14 cellular contexts compared by ENCODE assay signal in the genomic region with DNA sequence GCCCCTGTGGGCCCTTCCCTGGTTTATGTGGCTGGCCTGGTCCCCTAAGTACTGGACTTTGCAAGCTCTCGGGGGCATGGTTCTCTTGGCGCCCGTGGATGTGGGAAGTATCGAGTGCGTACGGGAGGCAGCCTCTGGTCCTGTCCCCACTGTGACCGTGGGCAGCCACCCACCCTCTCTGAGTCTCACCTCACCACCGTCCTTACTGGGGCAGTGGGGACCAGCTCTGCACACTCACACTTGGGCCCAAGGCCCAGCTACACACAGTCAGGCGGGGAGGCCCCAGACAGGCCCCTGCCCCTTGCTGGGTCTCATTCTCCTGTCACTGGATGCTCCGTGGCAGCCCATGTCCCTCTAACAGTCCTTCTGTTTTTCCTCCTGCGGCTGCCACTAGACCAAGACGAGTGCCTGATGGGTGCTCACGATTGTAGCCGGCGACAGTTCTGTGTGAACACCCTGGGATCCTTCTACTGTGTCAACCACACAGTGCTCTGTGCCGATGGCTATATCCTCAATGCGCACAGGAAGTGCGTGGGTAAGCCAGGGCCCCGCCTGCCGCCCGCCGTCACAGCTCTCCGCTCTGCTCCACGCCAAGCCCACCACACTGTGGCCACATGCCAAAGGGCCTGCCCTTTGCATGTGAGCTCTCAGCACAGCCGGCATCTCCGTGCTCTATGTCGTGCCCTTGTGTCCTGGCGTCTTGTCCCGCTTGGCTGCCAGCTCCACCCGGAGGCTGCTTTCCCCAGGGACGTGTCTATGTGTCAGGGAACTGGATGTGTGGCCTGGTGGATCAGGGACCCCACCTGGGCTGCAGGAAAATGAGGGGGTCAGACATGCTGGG.
DNase-seq lines count a peak whose midpoint lies in the region; ATAC-seq and TF ChIP-seq lines count a peak whose summit lies in the region.
"Had no signal": no experiment of that assay in that cellular context is flagged by ENCODE, and none has a peak within 500 bp of the region (broad histone marks: within the 10 kb centered on the region; RNA-seq: fewer than 3 reads in every experiment).

No MANE protein-coding gene starts in this region.

- no peaks in the 10 kb centered on the region for H3K36me3 ChIP-seq in PC-9 (ENCODE audit: low read depth)

- no peaks in the 10 kb centered on the region for H4K20me1 ChIP-seq in PC-9 (ENCODE audit: insufficient read depth)

- POLR2A ChIA-PET in PC-9 (lab: Charles Lee; ENCODE audit: unreplicated experiment), result no interaction called here

- intact Hi-C loops in natural killer cell (cut with micrococcal nuclease), result no loop called here
- intact Hi-C loops in PC-9 (cut with micrococcal nuclease; ENCODE audit: unreplicated experiment), result no loop called here

- no peaks in the 10 kb centered on the region; the same call in 1 of the 2 replicates for H3K27me3 ChIP-seq in PC-9 (ENCODE audit: insufficient read depth, low read depth)
- H3K27me3 ChIP-seq: tibial artery had no signal

- CTCF ChIA-PET in PC-9 (lab: Charles Lee), result no interaction called here

- no peaks in the 10 kb centered on the region for H3K36me3 Mint-ChIP-seq in activated T-helper 17 cell treated with anti-CD3 and anti-CD28 coated beads, Interleukin-2, amount 50 U/mL, for 72 hours (ENCODE audit: low read depth)
- no peaks in the 10 kb centered on the region for H3K36me3 Mint-ChIP-seq in natural killer cell

- peak; percentile 42 for ATAC-seq in activated T-helper 17 cell treated with anti-CD3 and anti-CD28 coated beads, Interleukin-2, amount 50 U/mL, for 72 hours (replicated peaks)
- peak; percentile 95 to 98 (median 97) for ATAC-seq in natural killer cell
- no peak for ATAC-seq in HG03280 (IDR thresholded peaks at IDR 0.05; ENCODE audit: unreplicated experiment)
- ATAC-seq in left lobe of liver, result no peak
- ATAC-seq: HCT116 had no signal

- H3K4me3 Mint-ChIP-seq in activated T-helper 17 cell treated with anti-CD3 and anti-CD28 coated beads, Interleukin-2, amount 50 U/mL, for 72 hours, result peak overlapping the region; percentile 13
- peak overlapping the region; percentile 87 for H3K4me3 Mint-ChIP-seq in natural killer cell
- H3K4me3 Mint-ChIP-seq: naive B cell had no signal

- no peak overlapping the region for H3K27ac ChIP-seq in PC-9
- H3K27ac ChIP-seq: HL-60, tibial artery had no signal

- H3K4me1 Mint-ChIP-seq in activated T-helper 17 cell treated with anti-CD3 and anti-CD28 coated beads, Interleukin-2, amount 50 U/mL, for 72 hours, result no peaks in the 10 kb centered on the region
- H3K4me1 Mint-ChIP-seq in natural killer cell, result peaks cover 11% of the 10 kb centered on the region in 2 donors

- TF ChIP-seq CTCF in natural killer cell (IDR thresholded peaks at IDR 0.05) (no peak), PC-9 (conservative IDR thresholded peaks at IDR 0.05) (no peak)

- no peak overlapping the region for H3K4me2 ChIP-seq in PC-9
- H3K4me2 ChIP-seq: smooth muscle cell had no signal

- H3K9me2 ChIP-seq in PC-9 (ENCODE audit: insufficient read depth), result no peaks in the 10 kb centered on the region

- H3K27ac Mint-ChIP-seq in activated T-helper 17 cell treated with anti-CD3 and anti-CD28 coated beads, Interleukin-2, amount 50 U/mL, for 72 hours, result peak overlapping the region; percentile 28
- H3K27ac Mint-ChIP-seq in natural killer cell, result peak overlapping the region; percentile 88 to 93
- H3K27ac Mint-ChIP-seq: naive B cell had no signal

- no peak overlapping the region for H3K4me3 ChIP-seq in PC-9
- H3K4me3 ChIP-seq: smooth muscle cell, tibial artery had no signal

- BruUV-seq in PC-9 (replicated peaks; lab: Mats Ljungman, UMichigan), result no TSS peak

- no peaks in the 10 kb centered on the region for H3K9me3 ChIP-seq in PC-9 (ENCODE audit: insufficient read depth, low read depth)
- H3K9me3 ChIP-seq: tibial artery had no signal

- H2AFZ ChIP-seq in PC-9, result no peak overlapping the region

- H3K9me3 Mint-ChIP-seq in activated T-helper 17 cell treated with anti-CD3 and anti-CD28 coated beads, Interleukin-2, amount 50 U/mL, for 72 hours, result no peaks in the 10 kb centered on the region
- H3K9me3 Mint-ChIP-seq in natural killer cell, result peaks cover 0 to 5% of the 10 kb centered on the region in 2 donors

- peak in 5 of 6 experiments; percentile 18 to 58 (median 35) for DNase-seq in stimulated activated naive CD4-positive, alpha-beta T cell (lab: John Stamatoyannopoulos, UW)
- DNase-seq in stimulated activated naive CD4-positive, alpha-beta T cell treated with Interleukin-2 at 50 U/mL for 16 hours (lab: John Stamatoyannopoulos, UW), result no peak
- DNase-seq in natural killer cell (peak; percentile 76), NCI-H82 (lab: John Stamatoyannopoulos, UW) (no peak), PC-9 (no peak), left lobe of liver (ENCODE audit: low spot score) (no peak)
- DNase-seq: naive B cell, NCI-H1048, tibial artery had no signal

- H3K4me1 ChIP-seq in PC-9 (replicated peaks; ENCODE audit: insufficient read depth), result no peaks in the 10 kb centered on the region

- H3K27me3 Mint-ChIP-seq in activated T-helper 17 cell treated with anti-CD3 and anti-CD28 coated beads, Interleukin-2, amount 50 U/mL, for 72 hours, result peaks cover 4% of the 10 kb centered on the region
- H3K27me3 Mint-ChIP-seq in natural killer cell (ENCODE audit: low read depth in 2 of 2), result no peaks in the 10 kb centered on the region

- H3K79me2 ChIP-seq in PC-9 (ENCODE audit: low read depth), result no peaks in the 10 kb centered on the region

- H3F3A ChIP-seq in PC-9 (ENCODE audit: insufficient read depth, low read depth), result no peaks in the 10 kb centered on the region

Comparison
In these comparisons a context has a peak if more than half of its experiments do, and no peak if none do; other contexts are left out.
1. DNase-seq: peak in stimulated activated naive CD4-positive, alpha-beta T cell (5 of 6) and natural killer cell (single experiment); none in stimulated activated naive CD4-positive, alpha-beta T cell treated with Interleukin-2 at 50 U/mL for 16 hours (single experiment), NCI-H82 (single experiment), PC-9 (0 of 2) and left lobe of liver (single experiment).
2. ATAC-seq: peak in activated T-helper 17 cell treated with anti-CD3 and anti-CD28 coated beads, Interleukin-2, amount 50 U/mL, for 72 hours (single experiment) and natural killer cell (3 of 3); none in HG03280 (single experiment) and left lobe of liver (single experiment).